In genomic region chr6:131430531-131430930, GRCh38 we compare ENCODE assay signal across 17 cellular contexts.
DNase-seq lines count a peak whose midpoint lies in the region; ATAC-seq, FAIRE-seq and TF ChIP-seq lines count a peak whose summit lies in the region.
"Had no signal": no experiment of that assay in that cellular context is flagged by ENCODE, and none has a peak within 500 bp of the region (broad histone marks: within the 10 kb centered on the region; RNA-seq: fewer than 3 reads in every experiment).

No MANE protein-coding gene starts in this region.

- ATAC-seq in GM23338 = no peak
- ATAC-seq in CD8-positive, alpha-beta T cell = no peak
- no peak for ATAC-seq in HG03159 (IDR thresholded peaks at IDR 0.05; ENCODE audit: unreplicated experiment)
- ATAC-seq: GM12878 had no signal

- no peak overlapping the region for H3K4me3 ChIP-seq in BLaER1 treated with 17β-estradiol and CSF1 and Interleukin-3, amounts not matched to agents 10 nM and 100 nM
- H3K4me3 ChIP-seq in GM23338 = no peak overlapping the region
- no peak overlapping the region for H3K4me3 ChIP-seq in H1 (ENCODE audit: extremely low read depth in 1 of 4, insufficient read depth in 2 of 4, low read depth in 3 of 4, low read length in 4 of 4)
- H3K4me3 ChIP-seq in mesendoderm (ENCODE audit: low read length) = no peak overlapping the region
- H3K4me3 ChIP-seq in CD8-positive, alpha-beta T cell (ENCODE audit: low read depth, low read length) = no peak overlapping the region
- H3K4me3 ChIP-seq: GM12878, GM23248 had no signal

- TF ChIP-seq EP300 in H1 (IDR thresholded peaks at IDR 0.05; ENCODE audit: borderline replicate concordance in 1 of 2, low read depth in 2 of 2, low read length in 2 of 2) = no peak

- H3K4me1 Mint-ChIP-seq in GM23338 = no peaks in the 10 kb centered on the region; the same call in 2 of the 3 replicates
- peaks cover 40% of the 10 kb centered on the region for H3K4me1 Mint-ChIP-seq in CD8-positive, alpha-beta T cell (ENCODE audit: low read depth)

- no peak for TF ChIP-seq POLR2A in H1 (IDR thresholded peaks at IDR 0.05; ENCODE audit: control extremely low read depth in 1 of 2, low read depth in 2 of 2, low read length in 2 of 2)

- H3K4me2 ChIP-seq in BLaER1 treated with 17β-estradiol and CSF1 and Interleukin-3, amounts not matched to agents 10 nM and 100 nM = peak overlapping the region in 9 of 11 experiments; percentile 6 to 49 (median 35); a peak in 14 of 22 replicates
- no peak overlapping the region for H3K4me2 ChIP-seq in GM23338
- no peak overlapping the region for H3K4me2 ChIP-seq in H1 (ENCODE audit: insufficient read depth in 1 of 2, low read depth in 2 of 2, low read length in 2 of 2)
- H3K4me2 ChIP-seq in mesendoderm (ENCODE audit: low read length) = no peak overlapping the region

- peaks cover 6 to 46% (median 24%) of the 10 kb centered on the region in 10 experiments; a peak in 16 of 20 replicates for H3K4me1 ChIP-seq in BLaER1 treated with 17β-estradiol and CSF1 and Interleukin-3, amounts not matched to agents 10 nM and 100 nM
- H3K4me1 ChIP-seq in GM23338 (ENCODE audit: insufficient read depth) (0 out of 2 replicates have a peak, but pooled peaks cover 3% of the 10 kb centered on the region), H1 (replicated peaks in 1 of 4; ENCODE audit: control insufficient read depth in 3 of 4, insufficient read depth in 4 of 4, low read length in 3 of 4) (no peaks in the 10 kb centered on the region), mesendoderm (ENCODE audit: control insufficient read depth, low read depth, low read length) (no peaks in the 10 kb centered on the region)
- peaks cover 13% of the 10 kb centered on the region for H3K4me1 ChIP-seq in CD8-positive, alpha-beta T cell (ENCODE audit: insufficient read depth, low read length)
- H3K4me1 ChIP-seq: Caco-2 had no signal

- H3K27me3 Mint-ChIP-seq in GM23338 (ENCODE audit: insufficient read depth, low read depth, poor library complexity) = no peaks in the 10 kb centered on the region
- H3K27me3 Mint-ChIP-seq in CD8-positive, alpha-beta T cell (ENCODE audit: low read depth) = no peaks in the 10 kb centered on the region
- H3K27me3 Mint-ChIP-seq: CD4-positive, alpha-beta memory T cell had no signal

- H2BK20ac ChIP-seq in H1 (ENCODE audit: low read length) = peak overlapping the region; percentile 38; the same call in 1 of the 2 replicates

- H3K56ac ChIP-seq in H1 (replicated peaks; ENCODE audit: insufficient read length, low read depth, low read length) = no peak overlapping the region
- H3K56ac ChIP-seq in mesendoderm (ENCODE audit: low read length) = no peak overlapping the region

- H2BK5ac ChIP-seq in H1 (ENCODE audit: low read depth, low read length) = no peak overlapping the region
- no peak overlapping the region for H2BK5ac ChIP-seq in mesendoderm (ENCODE audit: low read length)

- no peaks in the 10 kb centered on the region for H3K23me2 ChIP-seq in H1 (ENCODE audit: low read depth, low read length)

- H3K27ac Mint-ChIP-seq in GM23338 = no peak overlapping the region
- no peak overlapping the region for H3K27ac Mint-ChIP-seq in CD8-positive, alpha-beta T cell

- H4K8ac ChIP-seq in H1 (ENCODE audit: extremely low read depth, insufficient read depth, low read length) (no peak overlapping the region), mesendoderm (ENCODE audit: low read depth, low read length) (no peak overlapping the region)

- no peaks in the 10 kb centered on the region for H4K20me1 ChIP-seq in BLaER1 treated with 17β-estradiol and CSF1 and Interleukin-3, amounts not matched to agents 10 nM and 100 nM
- H4K20me1 ChIP-seq in GM23338 (replicated peaks; ENCODE audit: insufficient read depth) = no peaks in the 10 kb centered on the region
- H4K20me1 ChIP-seq in H1 (replicated peaks in 1 of 2; ENCODE audit: control insufficient read depth in 1 of 2, insufficient read depth in 2 of 2, low read length in 2 of 2) = no peaks in the 10 kb centered on the region

- H2BK15ac ChIP-seq in H1 (ENCODE audit: low read length) (no peak overlapping the region), mesendoderm (replicated peaks; ENCODE audit: low read depth) (no peak overlapping the region)

- H2BK120ac ChIP-seq in H1 (replicated peaks; ENCODE audit: low read depth, low read length) (no peak overlapping the region), mesendoderm (ENCODE audit: low read depth, low read length) (no peak overlapping the region)

- POLR2A ChIA-PET in H1 (lab: Charles Lee; ENCODE audit: partially characterized antibody) = no interaction called here
- POLR2A ChIA-PET in CD8-positive, alpha-beta T cell (lab: Charles Lee) = interaction anchor here (0.6 kb wide), 2 partner anchors 18 to 32 kb away, joined by 3 to 4 read pairs; no protein-coding TSS in a partner anchor

- H3K14ac ChIP-seq in H1 (ENCODE audit: insufficient read length) = no peak overlapping the region

- H2AK5ac ChIP-seq in H1 (ENCODE audit: low read depth, low read length) (no peak overlapping the region), mesendoderm (ENCODE audit: low read length) (no peak overlapping the region)

- H3K9ac ChIP-seq in BLaER1 treated with 17β-estradiol and CSF1 and Interleukin-3, amounts not matched to agents 10 nM and 100 nM = no peak overlapping the region
- no peak overlapping the region for H3K9ac ChIP-seq in H1 (replicated peaks in 1 of 4; ENCODE audit: extremely low read depth in 1 of 4, low read depth in 3 of 4, low read length in 3 of 4)
- H3K9ac ChIP-seq in mesendoderm (ENCODE audit: low read length) = no peak overlapping the region
- H3K9ac ChIP-seq: GM23248 had no signal

- H3K27me3 ChIP-seq in BLaER1 treated with 17β-estradiol and CSF1 and Interleukin-3, amounts not matched to agents 10 nM and 100 nM = no peaks in the 10 kb centered on the region
- H3K27me3 ChIP-seq in GM23338 (ENCODE audit: insufficient read depth) (no peaks in the 10 kb centered on the region), H1 (replicated peaks in 1 of 4; ENCODE audit: control insufficient read depth in 3 of 4, extremely low read depth in 1 of 4, insufficient read depth in 3 of 4, low read length in 3 of 4) (no peaks in the 10 kb centered on the region), mesendoderm (ENCODE audit: insufficient read depth, low read length, poor library complexity) (no peaks in the 10 kb centered on the region)
- H3K27me3 ChIP-seq in CD8-positive, alpha-beta T cell (ENCODE audit: insufficient read depth, low read length) = no peaks in the 10 kb centered on the region

- H2BK12ac ChIP-seq in H1 (ENCODE audit: low read depth, low read length) = no peak overlapping the region; the same call in 1 of the 2 replicates

- no peak overlapping the region for H4K91ac ChIP-seq in H1 (replicated peaks; ENCODE audit: insufficient read length, low read length)

- H2AFZ ChIP-seq in GM23338 (peak overlapping the region; percentile 34; the same call in 1 of the 2 replicates), H1 (ENCODE audit: low read length) (peak overlapping the region; percentile 22; the same call in 1 of the 2 replicates)
- H2AFZ ChIP-seq: GM23248 had no signal

- H3K9me3 Mint-ChIP-seq in GM23338 = peaks cover 13% of the 10 kb centered on the region
- peaks cover 8% of the 10 kb centered on the region for H3K9me3 Mint-ChIP-seq in CD8-positive, alpha-beta T cell

- no peak overlapping the region for H3K27ac ChIP-seq in BLaER1 treated with 17β-estradiol and CSF1 and Interleukin-3, amounts not matched to agents 10 nM and 100 nM
- H3K27ac ChIP-seq in GM23338 (ENCODE audit: low read depth) = no peak overlapping the region
- no peak overlapping the region for H3K27ac ChIP-seq in H1 (ENCODE audit: low read depth, low read length)
- no peak overlapping the region for H3K27ac ChIP-seq in mesendoderm (ENCODE audit: low read depth, low read length)
- H3K27ac ChIP-seq in CD8-positive, alpha-beta T cell (ENCODE audit: low read depth, low read length) = no peak overlapping the region
- H3K27ac ChIP-seq: C4-2B, GM23248 had no signal

- peaks cover 20% of the 10 kb centered on the region; the same call in 1 of the 2 replicates for H3K9me2 ChIP-seq in GM23338 (ENCODE audit: insufficient read depth)

- WGBS in H1 (ENCODE audit: extremely low coverage in 1 of 2, insufficient coverage in 1 of 2, insufficient read length in 1 of 2, insufficient replicate concordance in 2 of 2, low coverage in 1 of 2, low lambda C conversion rate in 2 of 2, missing lambda C conversion rate in 1 of 2), 2 experiments = 87% methylated on average over 4 of the region's 4 CpGs; no CpG with 5 or more reads in 1 of the 2 experiments
- no CpG with 5 or more reads among the region's 4 CpGs for WGBS in mesendoderm (ENCODE audit: extremely low coverage, insufficient coverage, low lambda C conversion rate)

- H3K79me2 ChIP-seq in GM23338 (replicated peaks; ENCODE audit: insufficient read depth) (no peaks in the 10 kb centered on the region), H1 (ENCODE audit: control insufficient read depth in 1 of 2, insufficient read depth in 2 of 2, low read length in 2 of 2) (no peaks in the 10 kb centered on the region), mesendoderm (ENCODE audit: control insufficient read depth, insufficient read depth, low read length) (no peaks in the 10 kb centered on the region)

- intact Hi-C loops in CD8-positive, alpha-beta T cell (cut with DNase I, micrococcal nuclease) = no loop called here

- no peak for DNase-seq in GM23338 (ENCODE audit: low spot score)
- DNase-seq in H1 (ENCODE audit: low read depth in 1 of 2, low spot score in 2 of 2) = no peak
- peak; percentile 26 for DNase-seq in mesendoderm
- DNase-seq in CD8-positive, alpha-beta T cell = no peak
- no peak for DNase-seq in activated effector memory CD4-positive, alpha-beta T cell treated with anti-CD3 and anti-CD28 coated beads, Interleukin-2, amount 50 U/mL, for 16 hours
- no peak for DNase-seq in hepatic stellate cell (ENCODE audit: low spot score)
- DNase-seq: ACHN; Caco-2; CD4-positive, alpha-beta memory T cell; DND-41; GM23248; H9 had no signal

- peaks cover 30 to 51% (median 36%) of the 10 kb centered on the region in 11 experiments for H3K9me3 ChIP-seq in BLaER1 treated with 17β-estradiol and CSF1 and Interleukin-3, amounts not matched to agents 10 nM and 100 nM (replicated peaks in 1 of 11)
- H3K9me3 ChIP-seq in H1 (ENCODE audit: insufficient read depth in 2 of 2, low read depth in 1 of 2, low read length in 1 of 2) = no peaks in the 10 kb centered on the region
- no peaks in the 10 kb centered on the region for H3K9me3 ChIP-seq in CD8-positive, alpha-beta T cell (ENCODE audit: low read length)
- H3K9me3 ChIP-seq: Caco-2 had no signal

- TF ChIP-seq CTCF in GM23338 (conservative IDR thresholded peaks at IDR 0.05; ENCODE audit: low read depth in 2 of 2) = no peak
- TF ChIP-seq CTCF in H1 (IDR thresholded peaks at IDR 0.05; ENCODE audit: control extremely low read depth in 1 of 3, insufficient read depth in 1 of 3, low read depth in 1 of 3, low read length in 3 of 3) = no peak
- no peak for TF ChIP-seq CTCF in CD8-positive, alpha-beta T cell (IDR thresholded peaks at IDR 0.05)

- no peak overlapping the region for H3K18ac ChIP-seq in H1 (ENCODE audit: extremely low read depth, low read length)
- H3K18ac ChIP-seq in mesendoderm (ENCODE audit: low read length) = no peak overlapping the region

- H3K23ac ChIP-seq in H1 (ENCODE audit: insufficient read length) = no peak overlapping the region
- no peak overlapping the region for H3K23ac ChIP-seq in mesendoderm (ENCODE audit: low read length)

- no peak overlapping the region for H3K4me3 Mint-ChIP-seq in GM23338
- no peak overlapping the region for H3K4me3 Mint-ChIP-seq in CD8-positive, alpha-beta T cell
- H3K4me3 Mint-ChIP-seq: CD4-positive, alpha-beta memory T cell; H9 had no signal

- H3K4ac ChIP-seq in H1 (replicated peaks; ENCODE audit: insufficient read length, low read depth, low read length) = no peak overlapping the region
- H3K4ac ChIP-seq in mesendoderm (ENCODE audit: low read depth, low read length) = no peak overlapping the region

- H3K79me1 ChIP-seq in H1 (ENCODE audit: low read depth, low read length) (no peaks in the 10 kb centered on the region), mesendoderm (ENCODE audit: low read length) (no peaks in the 10 kb centered on the region)

- H4K5ac ChIP-seq in H1 (ENCODE audit: insufficient read length, low read depth, low read length) (no peak overlapping the region), mesendoderm (ENCODE audit: low read length) (no peak overlapping the region)

- no peak for FAIRE-seq in H1 (lab: Jason Lieb, UNC)
- FAIRE-seq: GM12878, GM18507 had no signal

- CTCF ChIA-PET in H1 (lab: Charles Lee; ENCODE audit: partially characterized antibody) = interaction anchor here (1.1 to 2.0 kb wide), 4 partner anchors 9 to 77 kb away, joined by 3 to 5 read pairs (median 4); no protein-coding TSS in a partner anchor
- CTCF ChIA-PET in CD8-positive, alpha-beta T cell (lab: Charles Lee) = interaction anchor here (1.2 kb wide), 1 partner anchor 9 kb away, joined by 3 read pairs; no protein-coding TSS in a partner anchor

- H3F3A ChIP-seq in GM23338 (replicated peaks; ENCODE audit: low read depth) = no peaks in the 10 kb centered on the region

- no peak for TF ChIP-seq RAD21 in H1 (IDR thresholded peaks at IDR 0.05 in 1 of 2, conservative IDR thresholded peaks at IDR 0.05 in 1 of 2; ENCODE audit: low read depth in 2 of 2, low read length in 2 of 2)

- H3K36me3 Mint-ChIP-seq in GM23338 (ENCODE audit: low read depth) = peaks cover 8% of the 10 kb centered on the region; the same call in 2 of the 3 replicates
- peaks cover 57% of the 10 kb centered on the region for H3K36me3 Mint-ChIP-seq in CD8-positive, alpha-beta T cell

- H3K36me3 ChIP-seq in BLaER1 treated with 17β-estradiol and CSF1 and Interleukin-3, amounts not matched to agents 10 nM and 100 nM = no peaks in the 10 kb centered on the region
- H3K36me3 ChIP-seq in GM23338 (ENCODE audit: insufficient read depth) = no peaks in the 10 kb centered on the region
- peaks cover 0 to 2% (median 0%) of the 10 kb centered on the region in 4 experiments; a peak in 1 of 8 replicates for H3K36me3 ChIP-seq in H1 (ENCODE audit: control insufficient read depth in 2 of 4, insufficient read depth in 4 of 4, low read length in 3 of 4)
- H3K36me3 ChIP-seq in mesendoderm (ENCODE audit: control insufficient read depth, insufficient read depth, low read length) = no peaks in the 10 kb centered on the region
- H3K36me3 ChIP-seq in CD8-positive, alpha-beta T cell (ENCODE audit: insufficient read depth, low read length) = no peaks in the 10 kb centered on the region

Comparison
In these comparisons a context has a peak if more than half of its experiments do, and no peak if none do; other contexts are left out.
1. H3K4me2 ChIP-seq: peak in BLaER1 treated with 17β-estradiol and CSF1 and Interleukin-3, amounts not matched to agents 10 nM and 100 nM (9 of 11); none in GM23338 (single experiment), H1 (0 of 2) and mesendoderm (single experiment).